8 cellular contexts compared by ENCODE assay signal in genomic region chr21:36966066-36966845, GRCh38. TPM values are rescaled to one million over a fixed set of nuclear protein-coding genes. Genes with fewer than 3 reads are reported as not detected.
DNase-seq lines count a peak whose midpoint lies in the region; ATAC-seq and TF ChIP-seq lines count a peak whose summit lies in the region.

HLCS (minus strand) TSS chr21:36966669; CDS start chr21:36966638, 31 bp downstream.

- DNase-seq in DMS 273 (lab: John Stamatoyannopoulos, UW; ENCODE audit: unreplicated experiment) (peak; percentile 88), DMS 273 treated with DMSO at 0.1 percent for 48 hours (lab: John Stamatoyannopoulos, UW) (no peak), NCI-H1694 treated with DMSO at 0.1 percent for 48 hours (lab: John Stamatoyannopoulos, UW) (peak; percentile 75), UCSD-AML1 (lab: John Stamatoyannopoulos, UW; ENCODE audit: unreplicated experiment) (peak; percentile 67), immature natural killer cell (peak; percentile 79 to 83 (median 79))
- peak; percentile 33 to 65 (median 36) for DNase-seq in stimulated activated CD4-positive, alpha-beta T cell treated with anti-CD3 and anti-CD28 coated beads, Interleukin-12 subunit alpha, Interleukin-12 subunit beta, amount 100 ng/mL, for 48 hours (ENCODE audit: low read depth in 2 of 3, low spot score in 1 of 3)

- H3K27me3 Mint-ChIP-seq in brain: no peaks in the 10 kb centered on the region
- H3K27me3 Mint-ChIP-seq in immature natural killer cell (ENCODE audit: low read depth in 3 of 3): peaks cover 6 to 12% (median 7%) of the 10 kb centered on the region in 3 donors

- H3K4me3 Mint-ChIP-seq in brain (peak within 1 kb of the TSS; percentile 83 to 90 (median 86)), immature natural killer cell (peak within 1 kb of the TSS; percentile 84 to 93 (median 89))

- no peak for TF ChIP-seq CTCF in brain (conservative IDR thresholded peaks at IDR 0.05)

- peak within 1 kb of the TSS; percentile 21 to 96 (median 79) for H3K27ac Mint-ChIP-seq in brain
- H3K27ac Mint-ChIP-seq in immature natural killer cell: peak within 1 kb of the TSS; percentile 87 to 97 (median 93)

- H3K9me3 Mint-ChIP-seq in brain (peaks cover 0 to 3% (median 0%) of the 10 kb centered on the region in 5 experiments), immature natural killer cell (no peaks in the 10 kb centered on the region)

- ATAC-seq in HG02798 (IDR thresholded peaks at IDR 0.05; ENCODE audit: poor library complexity, unreplicated experiment): peak; percentile 87

- H3K36me3 Mint-ChIP-seq in brain (peaks cover 7% of the 10 kb centered on the region), immature natural killer cell (peaks cover 0 to 3% (median 0%) of the 10 kb centered on the region in 3 donors)

- H3K4me1 Mint-ChIP-seq in brain (peaks cover 20% of the 10 kb centered on the region), immature natural killer cell (peaks cover 17 to 18% of the 10 kb centered on the region in 2 donors)

RNA-seq across cellular contexts. Expression of gene HLCS, which starts in this region (rescaled TPM):
- 21.4 TPM for polyA plus RNA-seq in brain (ENCODE audit: insufficient read depth, low read depth, low replicate concordance)
- polyA plus RNA-seq in immature natural killer cell: 10 to 100 TPM; 12.6 to 15.7 (median 15.5) TPM
